Comparison of ENCODE assay signal across 8 cellular contexts in genomic region chr22:22745225-22746060, GRCh38.
DNase-seq lines count a peak whose midpoint lies in the region; ATAC-seq and TF ChIP-seq lines count a peak whose summit lies in the region.

No MANE protein-coding gene starts in this region.

- DNase-seq in PC-3 = peak; percentile 51
- peak; percentile 12 for DNase-seq in brain microvascular endothelial cell
- peak; percentile 50 to 51 for DNase-seq in memory B cell (ENCODE audit: low spot score in 2 of 2)
- DNase-seq in OCI-M2 (lab: John Stamatoyannopoulos, UW; ENCODE audit: unreplicated experiment) = no peak
- DNase-seq in sigmoid colon = no peak

- no peak overlapping the region for H2AFZ ChIP-seq in PC-3 (ENCODE audit: low read length)

- H3K27me3 Mint-ChIP-seq in memory B cell = peaks cover 3% of the 10 kb centered on the region

- no peaks in the 10 kb centered on the region for H3K9me2 ChIP-seq in PC-3 (replicated peaks; ENCODE audit: low read length)

- ATAC-seq in PC-3 = peak; percentile 62
- peak; percentile 53 for ATAC-seq in memory B cell (ENCODE audit: low read depth)
- no peak for ATAC-seq in GM21360 (IDR thresholded peaks at IDR 0.05; ENCODE audit: unreplicated experiment)

- POLR2A ChIA-PET in PC-3 (lab: Charles Lee; ENCODE audit: unreplicated experiment) = no interaction called here

- no peak overlapping the region for H3K27ac Mint-ChIP-seq in memory B cell

- H3K9ac ChIP-seq in BLaER1 = no peak overlapping the region
- H3K9ac ChIP-seq in PC-3 (ENCODE audit: low read length) = no peak overlapping the region

- H3K79me2 ChIP-seq in PC-3 (ENCODE audit: low read length) = no peaks in the 10 kb centered on the region

- H3K36me3 ChIP-seq in BLaER1 (no peaks in the 10 kb centered on the region), PC-3 (ENCODE audit: low read depth, low read length) (no peaks in the 10 kb centered on the region), brain microvascular endothelial cell (replicated peaks) (no peaks in the 10 kb centered on the region), sigmoid colon (no peaks in the 10 kb centered on the region)

- in situ Hi-C loops in brain microvascular endothelial cell (cut with HindIII; ENCODE audit: low pct_ligation_motif_present, low sequenced_read_pairs) = no loop called here

- no peak for TF ChIP-seq EP300 in sigmoid colon (IDR thresholded peaks at IDR 0.05)

- BruUV-seq in PC-3 (replicated peaks; lab: Mats Ljungman, UMichigan) = no TSS peak

- H3K4me1 Mint-ChIP-seq in memory B cell = peaks cover 31% of the 10 kb centered on the region

- H4K20me1 ChIP-seq in BLaER1 = no peaks in the 10 kb centered on the region
- H4K20me1 ChIP-seq in PC-3 (ENCODE audit: low read length) = no peaks in the 10 kb centered on the region

- peak overlapping the region; percentile 18 for H3K4me3 Mint-ChIP-seq in memory B cell

- CTCF ChIA-PET in PC-3 (lab: Charles Lee) = no interaction called here

- no peaks in the 10 kb centered on the region for H3K36me3 Mint-ChIP-seq in memory B cell

- intact Hi-C loops in PC-3 (cut with micrococcal nuclease) = loop anchor here (5.0 to 10.0 kb wide), 2 partner anchors 33 to 281 kb away; no protein-coding TSS in a partner anchor
- intact Hi-C loops in sigmoid colon (cut with DNase I) = no loop called here

- peak; percentile 90 for TF ChIP-seq CTCF in GM12874 (IDR thresholded peaks at IDR 0.05; ENCODE audit: insufficient read depth, low read depth, low read length)
- TF ChIP-seq CTCF in PC-3 (conservative IDR thresholded peaks at IDR 0.05; ENCODE audit: low read depth, low read length) = peak; percentile 67
- peak; percentile 79 for TF ChIP-seq CTCF in brain microvascular endothelial cell (IDR thresholded peaks at IDR 0.05; ENCODE audit: low read depth, low read length, missing control alignments)
- TF ChIP-seq CTCF in sigmoid colon (IDR thresholded peaks at IDR 0.05) = peak in 1 of 4 experiments; percentile 15

- H3F3A ChIP-seq in PC-3 (ENCODE audit: low read length, unreplicated experiment) = no peaks in the 10 kb centered on the region

- H3K4me3 ChIP-seq in BLaER1 (no peak overlapping the region; the same call in 1 of the 2 replicates), PC-3 (ENCODE audit: low read length) (no peak overlapping the region), brain microvascular endothelial cell (ENCODE audit: low read depth, low read length) (no peak overlapping the region), sigmoid colon (no peak overlapping the region)

- WGBS in sigmoid colon, 2 donors = 51% methylated on average over 8 of the region's 8 CpGs

- TF ChIP-seq POLR2A in sigmoid colon (IDR thresholded peaks at IDR 0.05) = no peak

- peak overlapping the region; percentile 95 for H3K4me2 ChIP-seq in BLaER1
- H3K4me2 ChIP-seq in PC-3 (ENCODE audit: low read length) = no peak overlapping the region

- H3K4me1 ChIP-seq in BLaER1 (peaks cover 52% of the 10 kb centered on the region), PC-3 (ENCODE audit: insufficient read depth, low read length) (no peaks in the 10 kb centered on the region), sigmoid colon (no peaks in the 10 kb centered on the region)

- H3K9me3 ChIP-seq in BLaER1 (no peaks in the 10 kb centered on the region), PC-3 (ENCODE audit: low read length) (no peaks in the 10 kb centered on the region), sigmoid colon (no peaks in the 10 kb centered on the region)

- no peaks in the 10 kb centered on the region for H3K9me3 Mint-ChIP-seq in memory B cell

- H3K27me3 ChIP-seq in BLaER1 (no peaks in the 10 kb centered on the region), PC-3 (ENCODE audit: low read length) (peaks cover 39% of the 10 kb centered on the region), brain microvascular endothelial cell (replicated peaks) (peaks cover 39% of the 10 kb centered on the region), sigmoid colon (peaks cover 0 to 8% (median 0%) of the 10 kb centered on the region in 3 donors)

- peak overlapping the region; percentile 85 for H3K27ac ChIP-seq in BLaER1
- no peak overlapping the region for H3K27ac ChIP-seq in PC-3 (ENCODE audit: low read length)
- no peak overlapping the region for H3K27ac ChIP-seq in brain microvascular endothelial cell
- no peak overlapping the region for H3K27ac ChIP-seq in sigmoid colon

Comparison
In these comparisons a context has a peak if more than half of its experiments do, and no peak if none do; other contexts are left out.
1. DNase-seq: peak in PC-3 (single experiment), brain microvascular endothelial cell (single experiment) and memory B cell (2 of 2); none in OCI-M2 (single experiment) and sigmoid colon (single experiment).